ENCODE assay signal across 17 cellular contexts in the genomic region with DNA sequence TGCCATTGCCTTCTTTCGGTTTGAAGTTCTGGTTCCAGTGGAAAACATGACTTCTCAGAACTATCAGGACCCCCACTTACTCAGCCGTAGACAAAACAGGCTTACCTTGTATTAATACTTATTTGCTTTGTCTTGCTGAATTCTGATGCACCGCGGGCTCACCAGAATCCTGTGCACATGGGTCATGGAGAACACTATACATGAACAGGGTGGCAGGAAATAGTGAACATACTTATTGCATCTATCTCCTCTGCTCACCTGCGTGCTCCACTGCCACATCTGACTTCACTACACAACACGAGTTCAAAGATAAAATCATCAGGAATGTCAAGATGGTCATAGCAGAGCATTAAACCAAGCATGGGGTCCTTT. TPM values are rescaled to one million over a fixed set of nuclear protein-coding genes. Genes with fewer than 3 reads are reported as not detected.
DNase-seq lines count a peak whose midpoint lies in the region; ATAC-seq, FAIRE-seq and TF ChIP-seq lines count a peak whose summit lies in the region.
"Had no signal": no experiment of that assay in that cellular context is flagged by ENCODE, and none has a peak within 500 bp of the region (broad histone marks: within the 10 kb centered on the region; RNA-seq: fewer than 3 reads in every experiment).

No MANE protein-coding gene starts in this region.

- H3K36me3 Mint-ChIP-seq in activated T-cell treated with anti-CD3 and anti-CD28 coated beads, Interleukin-2, amount 50 U/mL, for 4 hours (ENCODE audit: insufficient read depth), result no peaks in the 10 kb centered on the region
- peaks cover 2% of the 10 kb centered on the region for H3K36me3 Mint-ChIP-seq in activated T-helper 1 cell treated with anti-CD3 and anti-CD28 coated beads, Interleukin-12 subunit alpha, Interleukin-12 subunit beta, Interleukin-2, Interleukin-4 antibody, amounts not matched to agents 30 ng/mL and 10 ng/mL and 1 ng/mL, durations not matched to agents 14 hours and 24 hours and 36 hours (ENCODE audit: low read depth)
- H3K36me3 Mint-ChIP-seq: WTC11 had no signal

- H3K27ac Mint-ChIP-seq in activated T-helper 1 cell treated with anti-CD3 and anti-CD28 coated beads, Interleukin-12 subunit alpha, Interleukin-12 subunit beta, Interleukin-2, Interleukin-4 antibody, amounts not matched to agents 30 ng/mL and 10 ng/mL and 1 ng/mL, durations not matched to agents 14 hours and 24 hours and 36 hours, result peak overlapping the region; percentile 84
- H3K27ac Mint-ChIP-seq: WTC11 had no signal

- no peaks in the 10 kb centered on the region for H3K36me3 ChIP-seq in mucosa of descending colon (ENCODE audit: low read depth)
- H3K36me3 ChIP-seq: colonic mucosa had no signal

- H3K9me3 ChIP-seq in mucosa of descending colon, result no peaks in the 10 kb centered on the region
- H3K9me3 ChIP-seq: colonic mucosa had no signal

- peak; percentile 30 to 43 for DNase-seq in activated T-cell treated with anti-CD3 and anti-CD28 coated beads, Interleukin-2, amount 50 U/mL, for 48 hours
- no peak for DNase-seq in activated T-cell treated with anti-CD3 and anti-CD28 coated beads, Interleukin-2, amount 50 U/mL, for 4 hours
- no peak for DNase-seq in GM12891 (ENCODE audit: insufficient read length, low spot score)
- no peak for DNase-seq in activated T-helper 1 cell treated with anti-CD3 and anti-CD28 coated beads, Interleukin-12 subunit alpha, Interleukin-12 subunit beta, Interleukin-2, Interleukin-4 antibody, amounts not matched to agents 30 ng/mL and 10 ng/mL and 1 ng/mL, durations not matched to agents 14 hours and 24 hours and 36 hours (ENCODE audit: low spot score)
- DNase-seq in mucosa of descending colon, result no peak
- no peak for DNase-seq in A172 (ENCODE audit: low spot score)
- no peak for DNase-seq in lower leg skin (ENCODE audit: low spot score in 2 of 2)
- DNase-seq: colonic mucosa; GM23248; NCI-H1694 treated with DMSO at 0.1 percent for 48 hours; NCI-H446; NK-92 treated with Interleukin-12 subunit alpha and Interleukin-12 subunit beta, amount 100 ng/mL, for 24 hours; nucleus accumbens; stimulated activated CD4-positive, alpha-beta T cell treated with anti-CD3 and anti-CD28 coated beads, Interleukin-2, amount 100 ng/mL, for 24 hours had no signal

- no peak overlapping the region for H3K4me3 Mint-ChIP-seq in activated T-cell treated with anti-CD3 and anti-CD28 coated beads, Interleukin-2, amount 50 U/mL, for 4 hours
- H3K4me3 Mint-ChIP-seq in activated T-helper 1 cell treated with anti-CD3 and anti-CD28 coated beads, Interleukin-12 subunit alpha, Interleukin-12 subunit beta, Interleukin-2, Interleukin-4 antibody, amounts not matched to agents 30 ng/mL and 10 ng/mL and 1 ng/mL, durations not matched to agents 14 hours and 24 hours and 36 hours, result no peak overlapping the region
- H3K4me3 Mint-ChIP-seq: WTC11 had no signal

- no peak for ATAC-seq in activated T-cell treated with anti-CD3 and anti-CD28 coated beads, Interleukin-2, amount 50 U/mL, for 4 hours
- ATAC-seq in mucosa of descending colon, result peak; percentile 16
- ATAC-seq in GM21619 (IDR thresholded peaks at IDR 0.05; ENCODE audit: unreplicated experiment), result no peak
- ATAC-seq: sciatic nerve, WTC11 had no signal

- H3K4me1 Mint-ChIP-seq in activated T-cell treated with anti-CD3 and anti-CD28 coated beads, Interleukin-2, amount 50 U/mL, for 4 hours (ENCODE audit: low read depth), result peaks cover 59% of the 10 kb centered on the region
- H3K4me1 Mint-ChIP-seq in activated T-helper 1 cell treated with anti-CD3 and anti-CD28 coated beads, Interleukin-12 subunit alpha, Interleukin-12 subunit beta, Interleukin-2, Interleukin-4 antibody, amounts not matched to agents 30 ng/mL and 10 ng/mL and 1 ng/mL, durations not matched to agents 14 hours and 24 hours and 36 hours (ENCODE audit: low read depth), result peaks cover 82% of the 10 kb centered on the region

- TF ChIP-seq POLR2A in GM12891 (IDR thresholded peaks at IDR 0.05; ENCODE audit: low read depth, low read length) (no peak), lower leg skin (IDR thresholded peaks at IDR 0.05) (no peak)

- 88 to 90% methylated on average over 6 of the region's 6 CpGs for WGBS in lower leg skin, 2 donors

- intact Hi-C loops in activated T-helper 1 cell treated with anti-CD3 and anti-CD28 coated beads, Interleukin-12 subunit alpha, Interleukin-12 subunit beta, Interleukin-2, Interleukin-4 antibody, amounts not matched to agents 30 ng/mL and 10 ng/mL and 1 ng/mL, durations not matched to agents 14 hours and 24 hours and 36 hours (cut with micrococcal nuclease), result loop anchor here (5.0 kb wide), 1 partner anchor 669 kb away; the partner anchor contains the start of gene ATOSA
- intact Hi-C loops in mucosa of descending colon (cut with DNase I, micrococcal nuclease), result no loop called here
- intact Hi-C loops in lower leg skin (cut with DNase I; ENCODE audit: low total_unique reads), result no loop called here

- H3K27me3 Mint-ChIP-seq in activated T-cell treated with anti-CD3 and anti-CD28 coated beads, Interleukin-2, amount 50 U/mL, for 4 hours (ENCODE audit: low read depth), result no peaks in the 10 kb centered on the region
- no peaks in the 10 kb centered on the region for H3K27me3 Mint-ChIP-seq in activated T-helper 1 cell treated with anti-CD3 and anti-CD28 coated beads, Interleukin-12 subunit alpha, Interleukin-12 subunit beta, Interleukin-2, Interleukin-4 antibody, amounts not matched to agents 30 ng/mL and 10 ng/mL and 1 ng/mL, durations not matched to agents 14 hours and 24 hours and 36 hours (ENCODE audit: insufficient read depth)

- no peak overlapping the region for H3K4me3 ChIP-seq in mucosa of descending colon
- H3K4me3 ChIP-seq in lower leg skin (ENCODE audit: low read depth, poor library complexity, severe bottlenecking), result no peak overlapping the region
- H3K4me3 ChIP-seq: colonic mucosa, GM23248 had no signal

- FAIRE-seq in GM12891 (lab: Jason Lieb, UNC), result peak; percentile 50

- no peaks in the 10 kb centered on the region for H3K9me3 Mint-ChIP-seq in activated T-cell treated with anti-CD3 and anti-CD28 coated beads, Interleukin-2, amount 50 U/mL, for 4 hours
- H3K9me3 Mint-ChIP-seq in activated T-helper 1 cell treated with anti-CD3 and anti-CD28 coated beads, Interleukin-12 subunit alpha, Interleukin-12 subunit beta, Interleukin-2, Interleukin-4 antibody, amounts not matched to agents 30 ng/mL and 10 ng/mL and 1 ng/mL, durations not matched to agents 14 hours and 24 hours and 36 hours, result no peaks in the 10 kb centered on the region
- H3K9me3 Mint-ChIP-seq: WTC11 had no signal

- no peaks in the 10 kb centered on the region for H3K4me1 ChIP-seq in mucosa of descending colon (ENCODE audit: low read depth)
- H3K4me1 ChIP-seq: colonic mucosa had no signal

- TF ChIP-seq CTCF in mucosa of descending colon (IDR thresholded peaks at IDR 0.05) (no peak), lower leg skin (IDR thresholded peaks at IDR 0.05) (no peak)

TF ChIP-seq in GM12891, 5 proteins besides CTCF, POLR2A, EP300 and RAD21:
- no peak for TF ChIP-seq PAX5 (IDR thresholded peaks at IDR 0.05; ENCODE audit: insufficient read depth, low read length, severe bottlenecking)
- no peak for TF ChIP-seq POU2F2 (IDR thresholded peaks at IDR 0.05; ENCODE audit: low read depth, low read length)
- no peak for TF ChIP-seq TAF1 (IDR thresholded peaks at IDR 0.05; ENCODE audit: low read depth, low read length)
- no peak for TF ChIP-seq SPI1 (IDR thresholded peaks at IDR 0.05; ENCODE audit: low read depth, low read length)
- no peak for TF ChIP-seq POLR2AphosphoS5 (IDR thresholded peaks at IDR 0.05; ENCODE audit: low read depth, low read length)

RNA-seq across cellular contexts. Expression of gene MAPK6, which starts 10.7 kb away (rescaled TPM):
- 10 to 100 TPM; 64.4 to 74.1 (median 68.0) TPM for total RNA-seq in activated T-cell treated with anti-CD3 and anti-CD28 coated beads, Interleukin-2, amount 50 U/mL, for 4 hours
- 25.6 TPM for polyA plus RNA-seq in GM12891 (2012; ENCODE audit: low read depth, missing spikeins)
- 57.3 and 57.9 TPM in 2 replicates for total RNA-seq in activated T-helper 1 cell treated with anti-CD3 and anti-CD28 coated beads, Interleukin-12 subunit alpha, Interleukin-12 subunit beta, Interleukin-2, Interleukin-4 antibody, amounts not matched to agents 30 ng/mL and 10 ng/mL and 1 ng/mL, durations not matched to agents 14 hours and 24 hours and 36 hours
- 10 to 100 TPM; 47.6 to 86.8 (median 73.9) TPM for total RNA-seq in mucosa of descending colon
- 72.6 and 92.1 TPM in 2 replicates for total RNA-seq in A172 (2014; rRNA removed; shearing (Covaris generic))
- 10 to 100 TPM; 48.8 to 73.1 (median 54.5) TPM for total RNA-seq in lower leg skin

RNA-seq across cellular contexts. Expression of gene LEO1, which starts 36.7 kb away (rescaled TPM):
- total RNA-seq in activated T-cell treated with anti-CD3 and anti-CD28 coated beads, Interleukin-2, amount 50 U/mL, for 4 hours, result 10 to 100 TPM; 30.7 to 32.6 (median 30.8) TPM
- 20.4 TPM for polyA plus RNA-seq in GM12891 (2012; ENCODE audit: low read depth, missing spikeins)
- total RNA-seq in activated T-helper 1 cell treated with anti-CD3 and anti-CD28 coated beads, Interleukin-12 subunit alpha, Interleukin-12 subunit beta, Interleukin-2, Interleukin-4 antibody, amounts not matched to agents 30 ng/mL and 10 ng/mL and 1 ng/mL, durations not matched to agents 14 hours and 24 hours and 36 hours, result 36.3 and 36.5 TPM in 2 replicates
- total RNA-seq in mucosa of descending colon (10 to 100 TPM; 21.3 to 26.6 (median 26.3) TPM), lower leg skin (10 to 100 TPM; 18.5 to 23.8 (median 20.8) TPM)
- 36.7 and 48.4 TPM in 2 replicates for total RNA-seq in A172 (2014; rRNA removed; shearing (Covaris generic))

Comparison
In these comparisons a context has a peak if more than half of its experiments do, and no peak if none do; other contexts are left out.
1. DNase-seq: peak in activated T-cell treated with anti-CD3 and anti-CD28 coated beads, Interleukin-2, amount 50 U/mL, for 48 hours (2 of 2); none in activated T-cell treated with anti-CD3 and anti-CD28 coated beads, Interleukin-2, amount 50 U/mL, for 4 hours (single experiment), GM12891 (single experiment), activated T-helper 1 cell treated with anti-CD3 and anti-CD28 coated beads, Interleukin-12 subunit alpha, Interleukin-12 subunit beta, Interleukin-2, Interleukin-4 antibody, amounts not matched to agents 30 ng/mL and 10 ng/mL and 1 ng/mL, durations not matched to agents 14 hours and 24 hours and 36 hours (single experiment), mucosa of descending colon (0 of 3), A172 (single experiment) and lower leg skin (0 of 2).